ENCODE assay signal across 8 cellular contexts in the genomic region with DNA sequence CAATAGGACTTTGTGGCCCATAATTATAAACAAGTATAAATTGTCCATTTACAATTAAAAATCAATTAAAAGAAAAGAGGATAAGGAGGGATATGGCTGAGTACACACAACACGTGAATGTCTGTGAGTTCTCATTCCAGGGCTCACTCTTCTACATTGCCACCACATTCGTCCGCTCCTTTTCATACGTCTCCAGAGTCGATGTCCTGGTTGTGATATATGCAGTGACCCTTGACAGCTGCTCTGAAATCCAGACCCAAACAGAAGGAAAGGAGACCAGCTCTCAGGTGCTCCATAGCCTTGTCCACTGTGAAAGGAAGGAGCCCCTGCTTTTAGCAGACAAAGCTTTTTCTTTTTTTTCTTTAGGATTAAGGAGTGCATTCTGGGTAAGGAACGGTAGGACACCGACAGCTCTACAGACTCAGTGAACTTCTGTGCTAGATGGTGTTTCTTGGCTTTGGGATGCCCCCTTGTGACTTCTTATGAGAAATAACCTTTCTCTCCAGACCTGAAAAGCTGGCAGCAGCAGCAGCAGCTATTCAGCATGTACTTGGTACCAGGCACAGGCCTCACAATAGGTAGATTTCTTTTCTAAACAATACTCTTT. TPM values are rescaled to one million over a fixed set of nuclear protein-coding genes. Genes with fewer than 3 reads are reported as not detected.
DNase-seq lines count a peak whose midpoint lies in the region; ATAC-seq and TF ChIP-seq lines count a peak whose summit lies in the region.

No MANE protein-coding gene starts in this region.

- H3K36me3 ChIP-seq in mammary epithelial cell (ENCODE audit: insufficient read depth, low read length) (peaks cover 8% of the 10 kb centered on the region), left lung (peaks cover 0 to 59% of the 10 kb centered on the region in 2 donors)

- H3K27me3 ChIP-seq in mammary epithelial cell (ENCODE audit: insufficient read depth, low read length) (no peaks in the 10 kb centered on the region), left lung (no peaks in the 10 kb centered on the region)

- no peak overlapping the region for H3K4me3 Mint-ChIP-seq in HFFc6

- H3K9me3 Mint-ChIP-seq in HFFc6: no peaks in the 10 kb centered on the region

- H3K4me2 ChIP-seq in mammary epithelial cell (ENCODE audit: insufficient read depth, low read depth, low read length): no peak overlapping the region

- H3K27me3 Mint-ChIP-seq in HFFc6 (ENCODE audit: insufficient read depth): peaks cover 2% of the 10 kb centered on the region; the same call in 1 of the 2 replicates

- H3K9me3 ChIP-seq in mammary epithelial cell (replicated peaks; ENCODE audit: insufficient read depth, low read length): no peaks in the 10 kb centered on the region
- no peaks in the 10 kb centered on the region for H3K9me3 ChIP-seq in left lung

- H2AFZ ChIP-seq in mammary epithelial cell (ENCODE audit: low read depth, low read length): peak overlapping the region; percentile 27

- TF ChIP-seq CTCF in HFFc6 (IDR thresholded peaks at IDR 0.05) (peak; percentile 70), mammary epithelial cell (conservative IDR thresholded peaks at IDR 0.05 in 1 of 2, IDR thresholded peaks at IDR 0.05 in 1 of 2; ENCODE audit: extremely low read depth in 1 of 2, insufficient read depth in 1 of 2, low read depth in 1 of 2, low read length in 2 of 2) (peak; percentile 17 to 55), left lung (IDR thresholded peaks at IDR 0.05) (no peak), lower leg skin (IDR thresholded peaks at IDR 0.05) (no peak)

- CTCF ChIA-PET in mammary epithelial cell (lab: Charles Lee; ENCODE audit: low non-redundant PET): interaction anchor here (0.6 to 1.1 kb wide), 7 partner anchors 30 to 1288 kb away, joined by 3 to 5 read pairs (median 3); a partner anchor contains a TSS

- H3K4me3 ChIP-seq in mammary epithelial cell (replicated peaks in 1 of 3; ENCODE audit: insufficient read depth in 1 of 3, low read depth in 2 of 3, low read length in 3 of 3) (no peak overlapping the region), left lung (no peak overlapping the region), lower leg skin (ENCODE audit: low read depth, poor library complexity, severe bottlenecking) (no peak overlapping the region)

- H3K4me1 ChIP-seq in mammary epithelial cell (ENCODE audit: insufficient read depth, low read length) (no peaks in the 10 kb centered on the region), left lung (no peaks in the 10 kb centered on the region)

- ATAC-seq in left lung: peak; percentile 87
- no peak for ATAC-seq in GM18868 (IDR thresholded peaks at IDR 0.05; ENCODE audit: unreplicated experiment)

- intact Hi-C loops in mammary epithelial cell (cut with micrococcal nuclease): loop anchor here (1.0 to 10.0 kb wide), 6 partner anchors 55 to 580 kb away; a partner anchor contains a TSS
- intact Hi-C loops in left lung (cut with DNase I): no loop called here
- intact Hi-C loops in lower leg skin (cut with DNase I; ENCODE audit: low total_unique reads): no loop called here

- H4K20me1 ChIP-seq in mammary epithelial cell (ENCODE audit: insufficient read depth, low read length): no peaks in the 10 kb centered on the region

- H3K27ac Mint-ChIP-seq in HFFc6: no peak overlapping the region

- H3K27ac ChIP-seq in mammary epithelial cell (ENCODE audit: insufficient read depth, low read depth, low read length) (no peak overlapping the region), left lung (no peak overlapping the region)

- peak; percentile 72 for DNase-seq in DMS 273 (lab: John Stamatoyannopoulos, UW; ENCODE audit: unreplicated experiment)
- DNase-seq in HFFc6: peak; percentile 55
- peak; percentile 56 for DNase-seq in NCI-H748 (lab: John Stamatoyannopoulos, UW; ENCODE audit: unreplicated experiment)
- DNase-seq in mammary epithelial cell: peak; percentile 68
- no peak for DNase-seq in left lung
- no peak for DNase-seq in lower leg skin (ENCODE audit: low spot score in 2 of 2)
- no peak for DNase-seq in activated CD4-positive, CD25-positive, alpha-beta regulatory T cell (lab: John Stamatoyannopoulos, UW)

- no TSS peak for BruUV-seq in mammary epithelial cell (replicated peaks; lab: Mats Ljungman, UMichigan)

- no peaks in the 10 kb centered on the region for H3K4me1 Mint-ChIP-seq in HFFc6 (ENCODE audit: low read depth)

- dilution Hi-C loops in mammary epithelial cell (cut with HindIII; ENCODE audit: low sequenced_read_pairs): no loop called here

- peaks cover 8% of the 10 kb centered on the region; the same call in 1 of the 2 replicates for H3K36me3 Mint-ChIP-seq in HFFc6 (ENCODE audit: low read depth)

- no peak overlapping the region for H3K9ac ChIP-seq in mammary epithelial cell (ENCODE audit: insufficient read depth, low read length)

- in situ Hi-C loops in mammary epithelial cell (cut with MboI; ENCODE audit: low sequenced_read_pairs in 2 of 2): no loop called here

- 77% methylated on average over 7 of the region's 7 CpGs for WGBS in mammary epithelial cell (ENCODE audit: low coverage, missing lambda C conversion rate)
- 67 to 69% methylated on average over 7 of the region's 7 CpGs for WGBS in lower leg skin, 2 donors

- no peak for TF ChIP-seq POLR2A in lower leg skin (IDR thresholded peaks at IDR 0.05)

- no peaks in the 10 kb centered on the region for H3K79me2 ChIP-seq in mammary epithelial cell (ENCODE audit: insufficient read depth, low read length)

RNA-seq across cellular contexts. Expression of a gene that starts 19.7 kb away (rescaled TPM):
- total RNA-seq in HFFc6 (2021; fragmentation: NEBNext Ultra II Directional; extraction: Animal tissue kit (Norgen Biotek cat#: 25700)): under 1 TPM in 4 of 6 experiments, not detected in 2; 0.11 to 0.25 (median 0.17) TPM
- total RNA-seq in mammary epithelial cell: not detected
- polyA plus RNA-seq in mammary epithelial cell: not detected
- not detected for polyA minus RNA-seq in mammary epithelial cell
- total RNA-seq in left lung: 1 to 10 TPM; 1.2 to 2.1 TPM
- total RNA-seq in lower leg skin: under 1 TPM in 1 of 4 donors, not detected in 3; 0.42 TPM

RNA-seq across cellular contexts. Expression of a gene that starts 51.5 kb away (rescaled TPM):
- 1 to 10 TPM; 6.4 to 9.9 (median 8.0) TPM for total RNA-seq in HFFc6 (2021; fragmentation: NEBNext Ultra II Directional; extraction: Animal tissue kit (Norgen Biotek cat#: 25700))
- total RNA-seq in mammary epithelial cell (under 1 TPM; 0.73 to 0.83 TPM), left lung (100 to 1,000 TPM in 1 of 2 donors, 10 to 100 TPM in 1; 70.0 to 142 TPM), lower leg skin (10 to 100 TPM in 2 of 4 donors, 1 to 10 TPM in 2; 2.2 to 14.0 (median 10.1) TPM)
- polyA plus RNA-seq in mammary epithelial cell: 4.7 TPM
- 11.0 TPM for polyA minus RNA-seq in mammary epithelial cell

RNA-seq across cellular contexts. Expression of a gene that starts 54.3 kb away (rescaled TPM):
- 10 to 100 TPM; 19.5 to 23.2 (median 22.4) TPM for total RNA-seq in HFFc6 (2021; fragmentation: NEBNext Ultra II Directional; extraction: Animal tissue kit (Norgen Biotek cat#: 25700))
- total RNA-seq in mammary epithelial cell (10 to 100 TPM in 1 of 2 donors, 1 to 10 TPM in 1; 7.7 to 20.0 TPM), left lung (10 to 100 TPM; 13.0 to 17.0 TPM), lower leg skin (10 to 100 TPM in 3 of 4 donors, 1 to 10 TPM in 1; 9.8 to 21.2 (median 13.5) TPM)
- 13.9 TPM for polyA plus RNA-seq in mammary epithelial cell
- polyA minus RNA-seq in mammary epithelial cell: 43.8 TPM

RNA-seq across cellular contexts. Expression of a gene that starts 54.5 kb away (rescaled TPM):
- total RNA-seq in HFFc6 (2021; fragmentation: NEBNext Ultra II Directional; extraction: Animal tissue kit (Norgen Biotek cat#: 25700)): 100 to 1,000 TPM in 1 of 6 experiments, 10 to 100 TPM in 5; 78.9 to 103 (median 81.4) TPM
- total RNA-seq in mammary epithelial cell: 10 to 100 TPM; 58.0 to 75.4 TPM
- polyA plus RNA-seq in mammary epithelial cell: 118 TPM
- 71.0 TPM for polyA minus RNA-seq in mammary epithelial cell
- 10 to 100 TPM; 44.0 to 66.8 TPM for total RNA-seq in left lung
- 10 to 100 TPM; 32.5 to 50.0 (median 36.7) TPM for total RNA-seq in lower leg skin

Comparison
In these comparisons a context has a peak if more than half of its experiments do, and no peak if none do; other contexts are left out.
1. DNase-seq: peak in DMS 273 (single experiment), HFFc6 (single experiment), NCI-H748 (single experiment) and mammary epithelial cell (single experiment); none in left lung (0 of 2), lower leg skin (0 of 2) and activated CD4-positive, CD25-positive, alpha-beta regulatory T cell (0 of 4).
2. CTCF ChIP-seq: peak in HFFc6 (single experiment) and mammary epithelial cell (2 of 2); none in left lung (0 of 2) and lower leg skin (0 of 3).
3. RNA of a gene that starts 51.5 kb away (total RNA-seq): 70.0 to 142 TPM in left lung; 2.2 to 14.0 TPM in lower leg skin, 6.4 to 9.9 TPM in HFFc6 and 0.73 to 0.83 TPM in mammary epithelial cell; every median in the first group is over 4 times any median in the second.